In genomic region chr10:3192856-3193635, GRCh38 we compare ENCODE assay signal across 8 cellular contexts. TPM values are rescaled to one million over a fixed set of nuclear protein-coding genes. Genes with fewer than 3 reads are reported as not detected.
DNase-seq lines count a peak whose midpoint lies in the region; ATAC-seq and TF ChIP-seq lines count a peak whose summit lies in the region.

No MANE protein-coding gene starts in this region.

- H3K36me3 Mint-ChIP-seq in activated naive CD4-positive, alpha-beta T cell treated with anti-CD3 and anti-CD28 coated beads, Interleukin-2, amount 50 U/mL, for 24 hours: no peaks in the 10 kb centered on the region
- no peaks in the 10 kb centered on the region for H3K36me3 Mint-ChIP-seq in activated T-helper 17 cell treated with anti-CD3 and anti-CD28 coated beads, Interleukin-2, amount 50 U/mL, for 72 hours (ENCODE audit: low read depth)

- no peaks in the 10 kb centered on the region for H3K9me3 Mint-ChIP-seq in activated naive CD4-positive, alpha-beta T cell treated with anti-CD3 and anti-CD28 coated beads, Interleukin-2, amount 50 U/mL, for 24 hours
- H3K9me3 Mint-ChIP-seq in activated T-helper 17 cell treated with anti-CD3 and anti-CD28 coated beads, Interleukin-2, amount 50 U/mL, for 72 hours: no peaks in the 10 kb centered on the region

- peaks cover 10% of the 10 kb centered on the region for H3K4me1 Mint-ChIP-seq in activated naive CD4-positive, alpha-beta T cell treated with anti-CD3 and anti-CD28 coated beads, Interleukin-2, amount 50 U/mL, for 24 hours
- no peaks in the 10 kb centered on the region for H3K4me1 Mint-ChIP-seq in activated T-helper 17 cell treated with anti-CD3 and anti-CD28 coated beads, Interleukin-2, amount 50 U/mL, for 72 hours

- intact Hi-C loops in left ventricle myocardium inferior (cut with micrococcal nuclease): no loop called here

- DNase-seq in COLO829 (ENCODE audit: low spot score) (peak; percentile 32), HK-2 (ENCODE audit: unreplicated experiment) (peak; percentile 35), Peyer's patch (peak in 2 of 3 donors; percentile 50 to 82), left ventricle myocardium inferior (no peak), retinal pigment epithelial cell (ENCODE audit: low read depth) (no peak), GF-D8 (lab: John Stamatoyannopoulos, UW) (no peak)

- peak overlapping the region; percentile 35 for H3K27ac Mint-ChIP-seq in activated naive CD4-positive, alpha-beta T cell treated with anti-CD3 and anti-CD28 coated beads, Interleukin-2, amount 50 U/mL, for 24 hours
- no peak overlapping the region for H3K27ac Mint-ChIP-seq in activated T-helper 17 cell treated with anti-CD3 and anti-CD28 coated beads, Interleukin-2, amount 50 U/mL, for 72 hours

- peaks cover 0 to 24% (median 2%) of the 10 kb centered on the region in 4 donors for H3K4me1 ChIP-seq in Peyer's patch
- H3K4me1 ChIP-seq in left ventricle myocardium inferior: peaks cover 20% of the 10 kb centered on the region

- H3K4me3 ChIP-seq in Peyer's patch: peak overlapping the region in 1 of 4 donors; percentile 27
- peak overlapping the region; percentile 54 for H3K4me3 ChIP-seq in left ventricle myocardium inferior
- H3K4me3 ChIP-seq in retinal pigment epithelial cell (ENCODE audit: low read length): no peak overlapping the region

- ATAC-seq in activated T-helper 17 cell treated with anti-CD3 and anti-CD28 coated beads, Interleukin-2, amount 50 U/mL, for 72 hours (replicated peaks): no peak

- TF ChIP-seq CTCF in Peyer's patch (IDR thresholded peaks at IDR 0.05) (peak; percentile 82 to 93 (median 86)), left ventricle myocardium inferior (IDR thresholded peaks at IDR 0.05; ENCODE audit: borderline replicate concordance) (peak; percentile 94), retinal pigment epithelial cell (conservative IDR thresholded peaks at IDR 0.05; ENCODE audit: low read depth, low read length) (peak; percentile 87)

- no peak overlapping the region for H3K27ac ChIP-seq in Peyer's patch
- H3K27ac ChIP-seq in left ventricle myocardium inferior (replicated peaks): peak overlapping the region; percentile 55

- H3K9me3 ChIP-seq in Peyer's patch (no peaks in the 10 kb centered on the region), left ventricle myocardium inferior (replicated peaks) (no peaks in the 10 kb centered on the region)

- H3K27me3 Mint-ChIP-seq in activated naive CD4-positive, alpha-beta T cell treated with anti-CD3 and anti-CD28 coated beads, Interleukin-2, amount 50 U/mL, for 24 hours: peaks cover 8% of the 10 kb centered on the region
- peaks cover 17% of the 10 kb centered on the region for H3K27me3 Mint-ChIP-seq in activated T-helper 17 cell treated with anti-CD3 and anti-CD28 coated beads, Interleukin-2, amount 50 U/mL, for 72 hours

- H3K27me3 ChIP-seq in Peyer's patch: no peaks in the 10 kb centered on the region
- H3K27me3 ChIP-seq in left ventricle myocardium inferior (ENCODE audit: low read depth): no peaks in the 10 kb centered on the region

- no peak for TF ChIP-seq POLR2A in Peyer's patch (IDR thresholded peaks at IDR 0.05)

- H3K36me3 ChIP-seq in Peyer's patch (no peaks in the 10 kb centered on the region), left ventricle myocardium inferior (no peaks in the 10 kb centered on the region)

- H3K4me3 Mint-ChIP-seq in activated naive CD4-positive, alpha-beta T cell treated with anti-CD3 and anti-CD28 coated beads, Interleukin-2, amount 50 U/mL, for 24 hours: peak overlapping the region; percentile 4
- no peak overlapping the region for H3K4me3 Mint-ChIP-seq in activated T-helper 17 cell treated with anti-CD3 and anti-CD28 coated beads, Interleukin-2, amount 50 U/mL, for 72 hours

RNA-seq across cellular contexts. Expression of gene PITRM1, which starts 20.5 kb away (rescaled TPM):
- total RNA-seq in Peyer's patch: 10 to 100 TPM; 54.5 to 71.3 (median 63.7) TPM
- total RNA-seq in left ventricle myocardium inferior: 91.4 TPM
- 100 to 1,000 TPM; 160 to 169 TPM for total RNA-seq in activated T-helper 17 cell treated with anti-CD3 and anti-CD28 coated beads, Interleukin-2, amount 50 U/mL, for 72 hours

Comparison
In these comparisons a context has a peak if more than half of its experiments do, and no peak if none do; other contexts are left out.
1. DNase-seq: peak in COLO829 (single experiment), HK-2 (single experiment) and Peyer's patch (2 of 3); none in left ventricle myocardium inferior (single experiment), retinal pigment epithelial cell (single experiment) and GF-D8 (single experiment).
2. Peak in every context shown above with its lines, with median percentiles within 50 percentile points of each other: CTCF ChIP-seq.